In genomic region chr12:75977952-75978671, GRCh38 we compare ENCODE assay signal across 8 cellular contexts. TPM values are rescaled to one million over a fixed set of nuclear protein-coding genes. Genes with fewer than 3 reads are reported as not detected.
DNase-seq lines count a peak whose midpoint lies in the region; ATAC-seq and TF ChIP-seq lines count a peak whose summit lies in the region.

No MANE protein-coding gene starts in this region.

- H3K4me3 ChIP-seq in A673 (ENCODE audit: low read depth, low read length, poor library complexity, severe bottlenecking) (no peak overlapping the region), thyroid gland (replicated peaks in 1 of 3) (no peak overlapping the region)

- intact Hi-C loops in A673 (cut with micrococcal nuclease; ENCODE audit: unreplicated experiment) (loop anchor here (5.0 kb wide), 2 partner anchors 36 to 44 kb away; no protein-coding TSS in a partner anchor), thyroid gland (cut with DNase I) (no loop called here)
- intact Hi-C loops in activated T-helper 2 cell treated with anti-CD3 and anti-CD28 coated beads, Interferon-gamma antibody, Interleukin-2, Interleukin-4, amounts not matched to agents 10 μg/mL and 5 μg/mL and 100 μg/mL, durations not matched to agents 14 hours and 24 hours and 36 hours (cut with micrococcal nuclease): loop anchor here (1.0 to 5.0 kb wide), 13 partner anchors 9 to 497 kb away; partner anchors contain the start of genes GLIPR1, KRR1 and PHLDA1

- TF ChIP-seq CTCF in A673 (conservative IDR thresholded peaks at IDR 0.05; ENCODE audit: low read depth, low read length) (no peak), foreskin keratinocyte (conservative IDR thresholded peaks at IDR 0.05) (peak; percentile 1), thyroid gland (IDR thresholded peaks at IDR 0.05) (no peak)

- POLR2A ChIA-PET in A673 (lab: Charles Lee; ENCODE audit: low non-redundant PET): interaction anchor here (0.6 kb wide), 1 partner anchor 11 kb away, joined by 17 read pairs; no protein-coding TSS in a partner anchor

- H3K27me3 ChIP-seq in A673 (replicated peaks; ENCODE audit: insufficient read depth, low read depth, low read length, poor library complexity) (no peaks in the 10 kb centered on the region), foreskin keratinocyte (no peaks in the 10 kb centered on the region), thyroid gland (no peaks in the 10 kb centered on the region)

- CTCF ChIA-PET in A673 (lab: Charles Lee): interaction anchor here (0.6 kb wide), 2 partner anchors 24 to 56 kb away, joined by 4 to 5 read pairs; no protein-coding TSS in a partner anchor

- WGBS in thyroid gland, 2 donors: 39 to 56% methylated on average over 5 of the region's 5 CpGs

- H3K36me3 Mint-ChIP-seq in activated T-helper 2 cell treated with anti-CD3 and anti-CD28 coated beads, Interferon-gamma antibody, Interleukin-2, Interleukin-4, amounts not matched to agents 10 μg/mL and 5 μg/mL and 100 μg/mL, durations not matched to agents 14 hours and 24 hours and 36 hours (ENCODE audit: low read depth): peaks cover 5% of the 10 kb centered on the region

- peaks cover 64% of the 10 kb centered on the region for H3K4me1 Mint-ChIP-seq in activated T-helper 2 cell treated with anti-CD3 and anti-CD28 coated beads, Interferon-gamma antibody, Interleukin-2, Interleukin-4, amounts not matched to agents 10 μg/mL and 5 μg/mL and 100 μg/mL, durations not matched to agents 14 hours and 24 hours and 36 hours (ENCODE audit: low read depth)

- peak overlapping the region; percentile 96 for H3K27ac Mint-ChIP-seq in activated T-helper 2 cell treated with anti-CD3 and anti-CD28 coated beads, Interferon-gamma antibody, Interleukin-2, Interleukin-4, amounts not matched to agents 10 μg/mL and 5 μg/mL and 100 μg/mL, durations not matched to agents 14 hours and 24 hours and 36 hours

- peak; percentile 98 for DNase-seq in A673 (ENCODE audit: low spot score)
- peak; percentile 87 for DNase-seq in RPMI8226
- peak; percentile 82 for DNase-seq in activated T-helper 2 cell treated with anti-CD3 and anti-CD28 coated beads, Interferon-gamma antibody, Interleukin-2, Interleukin-4, amounts not matched to agents 10 μg/mL and 5 μg/mL and 100 μg/mL, durations not matched to agents 14 hours and 24 hours and 36 hours (ENCODE audit: low spot score)
- peak; percentile 99 to 100 for DNase-seq in foreskin keratinocyte
- DNase-seq in pons (ENCODE audit: low spot score): peak; percentile 82
- DNase-seq in thyroid gland: peak; percentile 17 to 20

- BruUV-seq in A673 (replicated peaks; lab: Mats Ljungman, UMichigan): TSS peak; percentile 96

- peak overlapping the region; percentile 85 for H3K27ac ChIP-seq in A673 (ENCODE audit: low read depth, low read length, poor library complexity, severe bottlenecking)
- peak overlapping the region; percentile 45 for H3K27ac ChIP-seq in foreskin keratinocyte
- H3K27ac ChIP-seq in thyroid gland: peak overlapping the region; percentile 2 to 64 (median 54)

- H3K9me3 ChIP-seq in A673 (ENCODE audit: low read depth, low read length, poor library complexity, severe bottlenecking) (no peaks in the 10 kb centered on the region), thyroid gland (no peaks in the 10 kb centered on the region)

- ATAC-seq in GM19043 (IDR thresholded peaks at IDR 0.05; ENCODE audit: low read depth, unreplicated experiment) (peak; percentile 85), HG03175 (IDR thresholded peaks at IDR 0.05; ENCODE audit: unreplicated experiment) (peak; percentile 92), foreskin keratinocyte (peak; percentile 95)

- H3K27me3 Mint-ChIP-seq in activated T-helper 2 cell treated with anti-CD3 and anti-CD28 coated beads, Interferon-gamma antibody, Interleukin-2, Interleukin-4, amounts not matched to agents 10 μg/mL and 5 μg/mL and 100 μg/mL, durations not matched to agents 14 hours and 24 hours and 36 hours (ENCODE audit: low read depth): no peaks in the 10 kb centered on the region

- H3K36me3 ChIP-seq in A673 (ENCODE audit: insufficient read depth, low read length, poor library complexity, severe bottlenecking) (no peaks in the 10 kb centered on the region), thyroid gland (no peaks in the 10 kb centered on the region)

- TF ChIP-seq POLR2A in thyroid gland (IDR thresholded peaks at IDR 0.05): no peak

- peaks cover 3% of the 10 kb centered on the region for H3K9me3 Mint-ChIP-seq in activated T-helper 2 cell treated with anti-CD3 and anti-CD28 coated beads, Interferon-gamma antibody, Interleukin-2, Interleukin-4, amounts not matched to agents 10 μg/mL and 5 μg/mL and 100 μg/mL, durations not matched to agents 14 hours and 24 hours and 36 hours

- H3K4me3 Mint-ChIP-seq in activated T-helper 2 cell treated with anti-CD3 and anti-CD28 coated beads, Interferon-gamma antibody, Interleukin-2, Interleukin-4, amounts not matched to agents 10 μg/mL and 5 μg/mL and 100 μg/mL, durations not matched to agents 14 hours and 24 hours and 36 hours (ENCODE audit: low read depth): peak overlapping the region; percentile 67

- H3K4me1 ChIP-seq in A673 (ENCODE audit: insufficient read depth, low read length, poor library complexity, severe bottlenecking) (peaks cover 43% of the 10 kb centered on the region), foreskin keratinocyte (peaks cover 40% of the 10 kb centered on the region), thyroid gland (peaks cover 0 to 20% of the 10 kb centered on the region in 2 donors)

RNA-seq across cellular contexts. Expression of gene PHLDA1, which starts 53.5 kb away (rescaled TPM):
- total RNA-seq in A673 (2021) (3.4 and 4.9 TPM in 2 replicates), foreskin keratinocyte (126 and 138 TPM in 2 replicates), thyroid gland (10 to 100 TPM; 45.2 to 73.1 (median 57.5) TPM)
- total RNA-seq in activated T-helper 2 cell treated with anti-CD3 and anti-CD28 coated beads, Interferon-gamma antibody, Interleukin-2, Interleukin-4, amounts not matched to agents 10 μg/mL and 5 μg/mL and 100 μg/mL, durations not matched to agents 14 hours and 24 hours and 36 hours: 43.2 and 44.2 TPM in 2 replicates
- polyA plus RNA-seq in foreskin keratinocyte: 80.4 and 82.7 TPM in 2 replicates

Comparison
In these comparisons a context has a peak if more than half of its experiments do, and no peak if none do; other contexts are left out.
1. DNase-seq: peak in every context shown above with its lines; median percentile 100 in foreskin keratinocyte; 98 in A673; 87 in RPMI8226; 82 in activated T-helper 2 cell treated with anti-CD3 and anti-CD28 coated beads, Interferon-gamma antibody, Interleukin-2, Interleukin-4, amounts not matched to agents 10 μg/mL and 5 μg/mL and 100 μg/mL, durations not matched to agents 14 hours and 24 hours and 36 hours; 82 in pons; 18 in thyroid gland.